In genomic region chr3:186287723-186288122, GRCh38 we compare ENCODE assay signal across 14 cellular contexts.
DNase-seq lines count a peak whose midpoint lies in the region; ATAC-seq and TF ChIP-seq lines count a peak whose summit lies in the region.
"Had no signal": no experiment of that assay in that cellular context is flagged by ENCODE, and none has a peak within 500 bp of the region (broad histone marks: within the 10 kb centered on the region; RNA-seq: fewer than 3 reads in every experiment).

No MANE protein-coding gene starts in this region.

- TF ChIP-seq CTCF in fibroblast of villous mesenchyme (IDR thresholded peaks at IDR 0.05; ENCODE audit: insufficient read depth, low read depth, low read length): no peak
- TF ChIP-seq CTCF in smooth muscle cell (IDR thresholded peaks at IDR 0.05; ENCODE audit: borderline replicate concordance, insufficient read depth, poor library complexity, severe bottlenecking): no peak
- TF ChIP-seq CTCF in stomach (IDR thresholded peaks at IDR 0.05): no peak

- H3K27me3 ChIP-seq in smooth muscle cell (ENCODE audit: low read depth) (no peaks in the 10 kb centered on the region), right cardiac atrium (ENCODE audit: control insufficient read depth, insufficient read depth) (no peaks in the 10 kb centered on the region), stomach (no peaks in the 10 kb centered on the region)
- H3K27me3 ChIP-seq: SJCRH30 had no signal

- no peak for TF ChIP-seq POLR2A in stomach (IDR thresholded peaks at IDR 0.05)

- H3K4me1 ChIP-seq in smooth muscle cell (ENCODE audit: low read depth): no peaks in the 10 kb centered on the region
- no peaks in the 10 kb centered on the region for H3K4me1 ChIP-seq in right cardiac atrium (ENCODE audit: control insufficient read depth, insufficient read depth, low read length)
- peaks cover 0 to 14% (median 8%) of the 10 kb centered on the region in 4 donors for H3K4me1 ChIP-seq in stomach
- H3K4me1 ChIP-seq: Caco-2, SJCRH30 had no signal

- no peak for TF ChIP-seq EP300 in stomach (IDR thresholded peaks at IDR 0.05)

- H4K20me1 ChIP-seq in smooth muscle cell (ENCODE audit: low read depth): no peaks in the 10 kb centered on the region

- intact Hi-C loops in right cardiac atrium (cut with DNase I): no loop called here
- intact Hi-C loops in stomach (cut with DNase I; ENCODE audit: low total_unique reads): no loop called here

- no peaks in the 10 kb centered on the region for H3F3A ChIP-seq in smooth muscle cell (ENCODE audit: low read depth)

- H3K36me3 ChIP-seq in smooth muscle cell (ENCODE audit: low read depth) (no peaks in the 10 kb centered on the region), stomach (peaks cover 0 to 11% (median 0%) of the 10 kb centered on the region in 4 donors)
- H3K36me3 ChIP-seq: SJCRH30 had no signal

- no peaks in the 10 kb centered on the region for H3K79me2 ChIP-seq in smooth muscle cell (ENCODE audit: low read depth)

- H3K4me2 ChIP-seq in smooth muscle cell: no peak overlapping the region

- no peak for ATAC-seq in right cardiac atrium
- no peak for ATAC-seq in HG03045 (IDR thresholded peaks at IDR 0.05; ENCODE audit: unreplicated experiment)
- ATAC-seq: activated CD8-positive, alpha-beta T cell treated with anti-CD3 and anti-CD28 coated beads for 36 hours had no signal

- H3K9me3 ChIP-seq in smooth muscle cell (replicated peaks; ENCODE audit: low read depth) (no peaks in the 10 kb centered on the region), right cardiac atrium (ENCODE audit: control insufficient read depth, low read length) (no peaks in the 10 kb centered on the region), stomach (no peaks in the 10 kb centered on the region)
- H3K9me3 ChIP-seq: Caco-2, SJCRH30 had no signal

- no peak overlapping the region for H3K4me3 ChIP-seq in fibroblast of villous mesenchyme (ENCODE audit: low read depth, low read length)
- H3K4me3 ChIP-seq in smooth muscle cell: no peak overlapping the region
- H3K4me3 ChIP-seq in right cardiac atrium (ENCODE audit: low read length): no peak overlapping the region
- H3K4me3 ChIP-seq in stomach: no peak overlapping the region
- H3K4me3 ChIP-seq: SJCRH30 had no signal

- H3K27ac ChIP-seq in smooth muscle cell (ENCODE audit: low read depth) (peak overlapping the region; percentile 0), right cardiac atrium (ENCODE audit: low read length) (no peak overlapping the region), stomach (peak overlapping the region in 1 of 5 donors; percentile 4)
- H3K27ac ChIP-seq: SJCRH30 had no signal

- H3K9ac ChIP-seq in smooth muscle cell (ENCODE audit: low read depth): no peak overlapping the region

- H2AFZ ChIP-seq in smooth muscle cell (ENCODE audit: low read depth): no peak overlapping the region

- DNase-seq in GM04503 (ENCODE audit: low read depth) (peak; percentile 92), amniotic stem cell (lab: John Stamatoyannopoulos, UW) (peak; percentile 63), fibroblast of villous mesenchyme (ENCODE audit: low read depth) (peak; percentile 58), smooth muscle cell (lab: John Stamatoyannopoulos, UW; ENCODE audit: unreplicated experiment) (no peak), right cardiac atrium (no peak), stomach (no peak)
- no peak for DNase-seq in activated CD8-positive, alpha-beta memory T cell treated with anti-CD3 and anti-CD28 coated beads for 24 hours
- DNase-seq: activated CD8-positive, alpha-beta T cell treated with anti-CD3 and anti-CD28 coated beads for 36 hours; activated gamma-delta T cell treated with Interleukin-2 at 50 U/mL for 16 hours; Caco-2; NK-92 treated with Interleukin-12 subunit alpha and Interleukin-12 subunit beta, amount 100 ng/mL, for 24 hours; SJCRH30; substantia nigra had no signal

Comparison
In these comparisons a context has a peak if more than half of its experiments do, and no peak if none do; other contexts are left out.
1. DNase-seq: peak in GM04503 (single experiment), amniotic stem cell (single experiment) and fibroblast of villous mesenchyme (single experiment); none in smooth muscle cell (single experiment), right cardiac atrium (0 of 3), activated CD8-positive, alpha-beta memory T cell treated with anti-CD3 and anti-CD28 coated beads for 24 hours (single experiment) and stomach (single experiment).